In genomic region chr12:12503384-12504078, GRCh38 we compare ENCODE assay signal across 1 cellular context.
TF ChIP-seq lines count a peak whose summit lies in the region.

No MANE protein-coding gene starts in this region.

TF ChIP-seq in GM12878, 131 proteins besides CTCF, POLR2A, EP300 and RAD21 (continued from another document):
- peak; percentile 40; the same call in 1 of the 2 replicates for TF ChIP-seq MEF2A (IDR thresholded peaks at IDR 0.05; ENCODE audit: insufficient read depth, low read depth, low read length)
- TF ChIP-seq PKNOX1 (IDR thresholded peaks at IDR 0.05) = peak; percentile 38; the same call in 1 of the 2 replicates
- TF ChIP-seq ETV6 (conservative IDR thresholded peaks at IDR 0.05 in 1 of 2, IDR thresholded peaks at IDR 0.05 in 1 of 2; ENCODE audit: borderline replicate concordance in 1 of 2, low read depth in 1 of 2) = no peak
- TF ChIP-seq NFIC (IDR thresholded peaks at IDR 0.05; ENCODE audit: low read depth, low read length) = peak; percentile 20; the same call in 1 of the 2 replicates
- no peak for TF ChIP-seq POU2F2 (IDR thresholded peaks at IDR 0.05; ENCODE audit: borderline replicate concordance, low read depth, low read length)
- TF ChIP-seq IKZF1 (conservative IDR thresholded peaks at IDR 0.05) = peak; percentile 57
- peak in 1 of 2 experiments; percentile 65; a peak in 1 of 4 replicates for TF ChIP-seq BHLHE40 (IDR thresholded peaks at IDR 0.05; ENCODE audit: borderline replicate concordance in 1 of 2, low read depth in 2 of 2, low read length in 1 of 2)
- TF ChIP-seq, protein P1, sequence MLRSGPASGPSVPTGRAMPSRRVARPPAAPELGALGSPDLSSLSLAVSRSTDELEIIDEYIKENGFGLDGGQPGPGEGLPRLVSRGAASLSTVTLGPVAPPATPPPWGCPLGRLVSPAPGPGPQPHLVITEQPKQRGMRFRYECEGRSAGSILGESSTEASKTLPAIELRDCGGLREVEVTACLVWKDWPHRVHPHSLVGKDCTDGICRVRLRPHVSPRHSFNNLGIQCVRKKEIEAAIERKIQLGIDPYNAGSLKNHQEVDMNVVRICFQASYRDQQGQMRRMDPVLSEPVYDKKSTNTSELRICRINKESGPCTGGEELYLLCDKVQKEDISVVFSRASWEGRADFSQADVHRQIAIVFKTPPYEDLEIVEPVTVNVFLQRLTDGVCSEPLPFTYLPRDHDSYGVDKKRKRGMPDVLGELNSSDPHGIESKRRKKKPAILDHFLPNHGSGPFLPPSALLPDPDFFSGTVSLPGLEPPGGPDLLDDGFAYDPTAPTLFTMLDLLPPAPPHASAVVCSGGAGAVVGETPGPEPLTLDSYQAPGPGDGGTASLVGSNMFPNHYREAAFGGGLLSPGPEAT (IDR thresholded peaks at IDR 0.05; ENCODE audit: low read depth) = peak; percentile 59; the same call in 1 of the 2 replicates
- peak; percentile 30; the same call in 1 of the 2 replicates for TF ChIP-seq MXI1 (IDR thresholded peaks at IDR 0.05; ENCODE audit: low read depth, low read length)
- TF ChIP-seq CBX5 (IDR thresholded peaks at IDR 0.05; ENCODE audit: low read depth) = 0 out of 2 replicates have a peak, but pooled peaks have one; percentile 24
- no peak for TF ChIP-seq RELA (IDR thresholded peaks at IDR 0.05; ENCODE audit: borderline replicate concordance, partially characterized antibody)
- TF ChIP-seq ZNF687 (IDR thresholded peaks at IDR 0.05) = peak; percentile 41; the same call in 1 of the 2 replicates
- no peak for TF ChIP-seq STAT3 (IDR thresholded peaks at IDR 0.05; ENCODE audit: low read depth, low read length)
- TF ChIP-seq DPF2 (IDR thresholded peaks at IDR 0.05) = no peak
- TF ChIP-seq ZBTB33 (IDR thresholded peaks at IDR 0.05) = peak; percentile 76; the same call in 1 of the 2 replicates
- peak; percentile 49 for TF ChIP-seq NR2F1 (conservative IDR thresholded peaks at IDR 0.05)
- peak; percentile 26; the same call in 1 of the 2 replicates for TF ChIP-seq MLLT1 (IDR thresholded peaks at IDR 0.05)
- TF ChIP-seq RUNX3 (IDR thresholded peaks at IDR 0.05; ENCODE audit: low read length) = peak; percentile 15; the same call in 1 of the 2 replicates
- no peak for TF ChIP-seq E2F8 (IDR thresholded peaks at IDR 0.05; ENCODE audit: low read depth, partially characterized antibody)
- TF ChIP-seq, protein P2, sequence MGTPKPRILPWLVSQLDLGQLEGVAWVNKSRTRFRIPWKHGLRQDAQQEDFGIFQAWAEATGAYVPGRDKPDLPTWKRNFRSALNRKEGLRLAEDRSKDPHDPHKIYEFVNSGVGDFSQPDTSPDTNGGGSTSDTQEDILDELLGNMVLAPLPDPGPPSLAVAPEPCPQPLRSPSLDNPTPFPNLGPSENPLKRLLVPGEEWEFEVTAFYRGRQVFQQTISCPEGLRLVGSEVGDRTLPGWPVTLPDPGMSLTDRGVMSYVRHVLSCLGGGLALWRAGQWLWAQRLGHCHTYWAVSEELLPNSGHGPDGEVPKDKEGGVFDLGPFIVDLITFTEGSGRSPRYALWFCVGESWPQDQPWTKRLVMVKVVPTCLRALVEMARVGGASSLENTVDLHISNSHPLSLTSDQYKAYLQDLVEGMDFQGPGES (IDR thresholded peaks at IDR 0.05) = no peak
- peak; percentile 57; the same call in 1 of the 2 replicates for TF ChIP-seq GATAD2B (conservative IDR thresholded peaks at IDR 0.05; ENCODE audit: low read depth)
- TF ChIP-seq JUNB (IDR thresholded peaks at IDR 0.05) = 0 out of 2 replicates have a peak, but pooled peaks have one; percentile 7
- TF ChIP-seq MEF2B (IDR thresholded peaks at IDR 0.05; ENCODE audit: partially characterized antibody, poor library complexity, severe bottlenecking) = peak; percentile 48
- TF ChIP-seq SKIL (IDR thresholded peaks at IDR 0.05; ENCODE audit: low read depth, poor library complexity, severe bottlenecking) = peak; percentile 24
- no peak for TF ChIP-seq HSF1 (IDR thresholded peaks at IDR 0.05; ENCODE audit: low read depth, low read length)
- peak; percentile 52; the same call in 1 of the 2 replicates for TF ChIP-seq MTA2 (IDR thresholded peaks at IDR 0.05; ENCODE audit: low read depth)
